ENCODE assay signal across 4 cellular contexts in genomic region chr16:20313741-20314140, GRCh38. TPM values are rescaled to one million over a fixed set of nuclear protein-coding genes. Genes with fewer than 3 reads are reported as not detected.
"Had no signal": no experiment of that assay in that cellular context is flagged by ENCODE, and none has a peak within 500 bp of the region (broad histone marks: within the 10 kb centered on the region; RNA-seq: fewer than 3 reads in every experiment).

No MANE protein-coding gene starts in this region.

- ATAC-seq: GM12878 had no signal

- DNase-seq: GDM1, GF-D8 had no signal

- H3K4me3 ChIP-seq: GM12878 had no signal

RNA-seq across cellular contexts. Expression of gene GP2, which starts 13.6 kb away (rescaled TPM):
- total RNA-seq: G401 had no signal

RNA-seq across cellular contexts. Expression of gene UMOD, which starts 38.8 kb away (rescaled TPM):
- total RNA-seq: G401, GM12878 had no signal
